In genomic region chr6:106685833-106686232, GRCh38 we compare ENCODE assay signal across 21 cellular contexts.
"Had no signal": no experiment of that assay in that cellular context is flagged by ENCODE, and none has a peak within 500 bp of the region (broad histone marks: within the 10 kb centered on the region; RNA-seq: fewer than 3 reads in every experiment).

No MANE protein-coding gene starts in this region.

- H2AFZ ChIP-seq: parathyroid adenoma had no signal

- H3K79me2 ChIP-seq: parathyroid adenoma had no signal

- H3K4me3 ChIP-seq: esophagus squamous epithelium, lower lobe of right lung, thoracic aorta, upper lobe of right lung had no signal

- H3K36me3 ChIP-seq: brain microvascular endothelial cell, esophagus squamous epithelium, lower lobe of right lung, neutrophil, thoracic aorta, upper lobe of right lung had no signal

- H3K9me3 ChIP-seq: esophagus squamous epithelium, lower lobe of right lung, neutrophil, thoracic aorta, upper lobe of right lung had no signal

- H3K4me1 ChIP-seq: esophagus squamous epithelium, lower lobe of right lung, parathyroid adenoma, upper lobe of right lung had no signal

- H3K4me1 Mint-ChIP-seq: activated CD4-positive, alpha-beta T cell treated with anti-CD3 and anti-CD28 coated beads for 36 hours; activated CD8-positive, alpha-beta memory T cell treated with anti-CD3 and anti-CD28 coated beads, Interleukin-2, amount 10 ng/mL, durations not matched to agents 7 days and 5 days; activated naive CD8-positive, alpha-beta T cell treated with anti-CD3 and anti-CD28 coated beads, Interleukin-2, amount 10 ng/mL, durations not matched to agents 7 days and 5 days had no signal

- DNase-seq: activated CD4-positive, alpha-beta memory T cell treated with anti-CD3 and anti-CD28 coated beads for 36 hours; activated CD4-positive, alpha-beta T cell treated with anti-CD3 and anti-CD28 coated beads for 36 hours; activated CD8-positive, alpha-beta memory T cell treated with anti-CD3 and anti-CD28 coated beads, Interleukin-2, amount 10 ng/mL, durations not matched to agents 7 days and 5 days; activated naive CD4-positive, alpha-beta T cell; activated naive CD8-positive, alpha-beta T cell treated with anti-CD3 and anti-CD28 coated beads, Interleukin-2, amount 10 ng/mL, durations not matched to agents 7 days and 5 days; amygdala; brain microvascular endothelial cell; effector CD8-positive, alpha-beta T cell; esophagus squamous epithelium; glutamatergic neuron; lower lobe of right lung; stimulated activated CD4-positive, alpha-beta T cell treated with anti-CD3 and anti-CD28 coated beads, Interleukin-4, amount 100 ng/mL, for 24 hours; T-helper 2 cell; upper lobe of right lung had no signal

- H3K27ac Mint-ChIP-seq: activated CD4-positive, alpha-beta memory T cell treated with anti-CD3 and anti-CD28 coated beads for 36 hours; activated CD4-positive, alpha-beta T cell treated with anti-CD3 and anti-CD28 coated beads for 36 hours; activated CD8-positive, alpha-beta memory T cell treated with anti-CD3 and anti-CD28 coated beads, Interleukin-2, amount 10 ng/mL, durations not matched to agents 7 days and 5 days; activated naive CD8-positive, alpha-beta T cell treated with anti-CD3 and anti-CD28 coated beads, Interleukin-2, amount 10 ng/mL, durations not matched to agents 7 days and 5 days; dendritic cell treated with granulocyte-macrophage colony-stimulating factor and Interleukin-4, amounts not matched to agents 40 ng/mL and 50 ng/mL, for 4 days; natural killer cell treated with Interleukin-12 subunit alpha and Interleukin-12 subunit beta and Interleukin-15 and Interleukin-18, amount 100 ng/mL, for 72 hours; stimulated activated memory B cell treated with anti-CD40 and anti-IgM and Interleukin-4, amounts not matched to agents 10 μg/mL and 1 μg/mL and 100 μg/mL, for 72 hours had no signal

- ATAC-seq: activated CD4-positive, alpha-beta T cell treated with anti-CD3 and anti-CD28 coated beads for 36 hours; activated CD8-positive, alpha-beta memory T cell treated with anti-CD3 and anti-CD28 coated beads, Interleukin-2, amount 10 ng/mL, durations not matched to agents 7 days and 5 days; lower lobe of right lung; natural killer cell treated with Interleukin-12 subunit alpha and Interleukin-12 subunit beta and Interleukin-15 and Interleukin-18, amount 100 ng/mL, for 72 hours; sciatic nerve; stimulated activated memory B cell treated with anti-CD40 and anti-IgM and Interleukin-4, amounts not matched to agents 10 μg/mL and 1 μg/mL and 100 μg/mL, for 72 hours; upper lobe of right lung had no signal

- H3K9me3 Mint-ChIP-seq: activated CD4-positive, alpha-beta memory T cell treated with anti-CD3 and anti-CD28 coated beads for 36 hours; activated naive CD8-positive, alpha-beta T cell treated with anti-CD3 and anti-CD28 coated beads, Interleukin-2, amount 10 ng/mL, durations not matched to agents 7 days and 5 days; dendritic cell treated with granulocyte-macrophage colony-stimulating factor and Interleukin-4, amounts not matched to agents 40 ng/mL and 50 ng/mL, for 4 days; natural killer cell treated with Interleukin-12 subunit alpha and Interleukin-12 subunit beta and Interleukin-15 and Interleukin-18, amount 100 ng/mL, for 72 hours; stimulated activated memory B cell treated with anti-CD40 and anti-IgM and Interleukin-4, amounts not matched to agents 10 μg/mL and 1 μg/mL and 100 μg/mL, for 72 hours had no signal

- H3K36me3 Mint-ChIP-seq: activated CD4-positive, alpha-beta memory T cell treated with anti-CD3 and anti-CD28 coated beads for 36 hours; activated CD8-positive, alpha-beta memory T cell treated with anti-CD3 and anti-CD28 coated beads, Interleukin-2, amount 10 ng/mL, durations not matched to agents 7 days and 5 days; activated naive CD8-positive, alpha-beta T cell treated with anti-CD3 and anti-CD28 coated beads, Interleukin-2, amount 10 ng/mL, durations not matched to agents 7 days and 5 days; natural killer cell treated with Interleukin-12 subunit alpha and Interleukin-12 subunit beta and Interleukin-15 and Interleukin-18, amount 100 ng/mL, for 72 hours; stimulated activated memory B cell treated with anti-CD40 and anti-IgM and Interleukin-4, amounts not matched to agents 10 μg/mL and 1 μg/mL and 100 μg/mL, for 72 hours had no signal

- H3K27ac ChIP-seq: brain microvascular endothelial cell, esophagus squamous epithelium, lower lobe of right lung, neutrophil, parathyroid adenoma, thoracic aorta, upper lobe of right lung had no signal

- H3K27me3 Mint-ChIP-seq: activated CD4-positive, alpha-beta memory T cell treated with anti-CD3 and anti-CD28 coated beads for 36 hours; activated CD4-positive, alpha-beta T cell treated with anti-CD3 and anti-CD28 coated beads for 36 hours; activated naive CD8-positive, alpha-beta T cell treated with anti-CD3 and anti-CD28 coated beads, Interleukin-2, amount 10 ng/mL, durations not matched to agents 7 days and 5 days; dendritic cell treated with granulocyte-macrophage colony-stimulating factor and Interleukin-4, amounts not matched to agents 40 ng/mL and 50 ng/mL, for 4 days; stimulated activated memory B cell treated with anti-CD40 and anti-IgM and Interleukin-4, amounts not matched to agents 10 μg/mL and 1 μg/mL and 100 μg/mL, for 72 hours had no signal

- H3K4me3 Mint-ChIP-seq: activated CD4-positive, alpha-beta memory T cell treated with anti-CD3 and anti-CD28 coated beads for 36 hours; activated CD4-positive, alpha-beta T cell treated with anti-CD3 and anti-CD28 coated beads for 36 hours; activated CD8-positive, alpha-beta memory T cell treated with anti-CD3 and anti-CD28 coated beads, Interleukin-2, amount 10 ng/mL, durations not matched to agents 7 days and 5 days; activated naive CD8-positive, alpha-beta T cell treated with anti-CD3 and anti-CD28 coated beads, Interleukin-2, amount 10 ng/mL, durations not matched to agents 7 days and 5 days; dendritic cell treated with granulocyte-macrophage colony-stimulating factor and Interleukin-4, amounts not matched to agents 40 ng/mL and 50 ng/mL, for 4 days; natural killer cell treated with Interleukin-12 subunit alpha and Interleukin-12 subunit beta and Interleukin-15 and Interleukin-18, amount 100 ng/mL, for 72 hours; stimulated activated memory B cell treated with anti-CD40 and anti-IgM and Interleukin-4, amounts not matched to agents 10 μg/mL and 1 μg/mL and 100 μg/mL, for 72 hours had no signal
